ENCODE assay signal across 1 cellular context in genomic region chr13:112942689-112943308, GRCh38.
TF ChIP-seq lines count a peak whose summit lies in the region.

No MANE protein-coding gene starts in this region.

TF ChIP-seq in GM12878, 131 proteins besides CTCF, POLR2A, EP300 and RAD21 (continued from another document):
- TF ChIP-seq TCF3 (IDR thresholded peaks at IDR 0.05; ENCODE audit: borderline replicate concordance, insufficient read depth, low read depth, low read length): no peak
- no peak for TF ChIP-seq SIX5 (IDR thresholded peaks at IDR 0.05; ENCODE audit: low read depth, low read length, severe bottlenecking)
- peak; percentile 9; the same call in 1 of the 2 replicates for TF ChIP-seq IKZF1 (conservative IDR thresholded peaks at IDR 0.05)
- TF ChIP-seq PKNOX1 (IDR thresholded peaks at IDR 0.05): 0 out of 2 replicates have a peak, but pooled peaks have one; percentile 36
